Comparison of ENCODE assay signal across 1 cellular context in genomic region chr12:110530511-110530910, GRCh38.
TF ChIP-seq lines count a peak whose summit lies in the region.

No MANE protein-coding gene starts in this region.

TF ChIP-seq in GM12878, 131 proteins besides CTCF, POLR2A, EP300 and RAD21 (continued from another document):
- TF ChIP-seq, protein P1, sequence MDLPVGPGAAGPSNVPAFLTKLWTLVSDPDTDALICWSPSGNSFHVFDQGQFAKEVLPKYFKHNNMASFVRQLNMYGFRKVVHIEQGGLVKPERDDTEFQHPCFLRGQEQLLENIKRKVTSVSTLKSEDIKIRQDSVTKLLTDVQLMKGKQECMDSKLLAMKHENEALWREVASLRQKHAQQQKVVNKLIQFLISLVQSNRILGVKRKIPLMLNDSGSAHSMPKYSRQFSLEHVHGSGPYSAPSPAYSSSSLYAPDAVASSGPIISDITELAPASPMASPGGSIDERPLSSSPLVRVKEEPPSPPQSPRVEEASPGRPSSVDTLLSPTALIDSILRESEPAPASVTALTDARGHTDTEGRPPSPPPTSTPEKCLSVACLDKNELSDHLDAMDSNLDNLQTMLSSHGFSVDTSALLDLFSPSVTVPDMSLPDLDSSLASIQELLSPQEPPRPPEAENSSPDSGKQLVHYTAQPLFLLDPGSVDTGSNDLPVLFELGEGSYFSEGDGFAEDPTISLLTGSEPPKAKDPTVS (IDR thresholded peaks at IDR 0.05; ENCODE audit: low read depth, low read length), result no peak
- TF ChIP-seq NFXL1 (IDR thresholded peaks at IDR 0.05; ENCODE audit: borderline replicate concordance) (no peak), NR2C1 (IDR thresholded peaks at IDR 0.05) (no peak), IRF5 (IDR thresholded peaks at IDR 0.05; ENCODE audit: borderline replicate concordance) (no peak), MEF2B (IDR thresholded peaks at IDR 0.05; ENCODE audit: partially characterized antibody, poor library complexity, severe bottlenecking) (peak; percentile 35), ZBED1 (IDR thresholded peaks at IDR 0.05; ENCODE audit: borderline replicate concordance) (no peak), ATF2 (IDR thresholded peaks at IDR 0.05; ENCODE audit: low read length) (no peak; the same call in 1 of the 2 replicates), KDM1A (IDR thresholded peaks at IDR 0.05; ENCODE audit: borderline replicate concordance) (no peak), SPI1 (IDR thresholded peaks at IDR 0.05; ENCODE audit: borderline replicate concordance, insufficient read depth, low read depth, low read length) (0 out of 2 replicates have a peak, but pooled peaks have one; percentile 6), CREM (IDR thresholded peaks at IDR 0.05; ENCODE audit: low read depth) (0 out of 2 replicates have a peak, but pooled peaks have one; percentile 18), FOXM1 (IDR thresholded peaks at IDR 0.05; ENCODE audit: low read depth, low read length) (0 out of 2 replicates have a peak, but pooled peaks have one; percentile 20), LARP7 (IDR thresholded peaks at IDR 0.05) (no peak), NBN (IDR thresholded peaks at IDR 0.05) (no peak), TARDBP (IDR thresholded peaks at IDR 0.05; ENCODE audit: borderline replicate concordance) (no peak), GATAD2B (conservative IDR thresholded peaks at IDR 0.05; ENCODE audit: low read depth) (no peak), HDAC2 (IDR thresholded peaks at IDR 0.05) (no peak), PKNOX1 (IDR thresholded peaks at IDR 0.05) (peak; percentile 47; the same call in 1 of the 2 replicates), PML (IDR thresholded peaks at IDR 0.05; ENCODE audit: low read length) (no peak), POLR2AphosphoS2 (IDR thresholded peaks at IDR 0.05; ENCODE audit: low read depth, low read length) (0 out of 2 replicates have a peak, but pooled peaks have one; percentile 14), TCF7 (IDR thresholded peaks at IDR 0.05; ENCODE audit: borderline replicate concordance) (no peak), SMARCA5 (IDR thresholded peaks at IDR 0.05) (no peak)
